8 cellular contexts compared by ENCODE assay signal in genomic region chr9:113056191-113057106, GRCh38. TPM values are rescaled to one million over a fixed set of nuclear protein-coding genes. Genes with fewer than 3 reads are reported as not detected.
DNase-seq lines count a peak whose midpoint lies in the region; ATAC-seq and TF ChIP-seq lines count a peak whose summit lies in the region.

Gene ZFP37, minus strand, starts transcription at chr9:113056724. Its CDS starts 36 bp downstream, at chr9:113056688.

- H3K9me3 ChIP-seq in mesodermal cell (ENCODE audit: control insufficient read depth, low read length), result peaks cover 66% of the 10 kb centered on the region

- peak within 1 kb of the TSS; percentile 84 for H3K27ac ChIP-seq in mesodermal cell (ENCODE audit: low read depth, low read length, severe bottlenecking)

- no peak for TF ChIP-seq CTCF in epithelial cell of esophagus (IDR thresholded peaks at IDR 0.05; ENCODE audit: insufficient read depth, low read depth, low read length, missing control alignments)

- H3K4me3 ChIP-seq in epithelial cell of esophagus (ENCODE audit: low read length), result peak within 1 kb of the TSS; percentile 94
- peak within 1 kb of the TSS; percentile 80 for H3K4me3 ChIP-seq in mesodermal cell (ENCODE audit: extremely low read depth, insufficient read depth, low read length, poor library complexity, severe bottlenecking)

- WGBS in mesodermal cell (ENCODE audit: insufficient coverage in 2 of 2), 2 experiments, result 2 to 8% methylated on average over 53 to 57 of the region's 62 CpGs

- H3K36me3 ChIP-seq in mesodermal cell (ENCODE audit: control insufficient read depth, insufficient read depth, low read length), result no peaks in the 10 kb centered on the region

- DNase-seq in NCI-H748 treated with DMSO at 0.1 percent for 48 hours (lab: John Stamatoyannopoulos, UW) (peak; percentile 94), activated T-cell treated with anti-CD3 and anti-CD28 coated beads for 1 hour (ENCODE audit: low read depth) (peak; percentile 58), epithelial cell of esophagus (ENCODE audit: low read depth) (peak; percentile 91), DMS153 treated with DMSO at 0.1 percent for 48 hours (lab: John Stamatoyannopoulos, UW; ENCODE audit: unreplicated experiment) (no peak)
- DNase-seq in stimulated activated CD8-positive, alpha-beta memory T cell treated with anti-CD3 and anti-CD28 coated beads, Interleukin-12 subunit alpha, Interleukin-12 subunit beta, amount 100 ng/mL, for 4 hours (ENCODE audit: low read depth), result peak; percentile 57

- ATAC-seq in GM18870 (IDR thresholded peaks at IDR 0.05; ENCODE audit: unreplicated experiment) (peak; percentile 68), HG03196 (IDR thresholded peaks at IDR 0.05; ENCODE audit: unreplicated experiment) (peak; percentile 89)

- H3K4me1 ChIP-seq in mesodermal cell (ENCODE audit: control insufficient read depth, insufficient read depth, low read length, poor library complexity, severe bottlenecking), result no peaks in the 10 kb centered on the region

RNA-seq across cellular contexts. Expression of gene ZFP37, which starts in this region (rescaled TPM):
- polyA plus RNA-seq in mesodermal cell (2013, experiment 1 of 2), result 5.8 TPM
- 6.0 TPM for polyA plus RNA-seq in mesodermal cell (2013, experiment 2 of 2)
